Comparison of ENCODE assay signal across 19 cellular contexts in the genomic region with DNA sequence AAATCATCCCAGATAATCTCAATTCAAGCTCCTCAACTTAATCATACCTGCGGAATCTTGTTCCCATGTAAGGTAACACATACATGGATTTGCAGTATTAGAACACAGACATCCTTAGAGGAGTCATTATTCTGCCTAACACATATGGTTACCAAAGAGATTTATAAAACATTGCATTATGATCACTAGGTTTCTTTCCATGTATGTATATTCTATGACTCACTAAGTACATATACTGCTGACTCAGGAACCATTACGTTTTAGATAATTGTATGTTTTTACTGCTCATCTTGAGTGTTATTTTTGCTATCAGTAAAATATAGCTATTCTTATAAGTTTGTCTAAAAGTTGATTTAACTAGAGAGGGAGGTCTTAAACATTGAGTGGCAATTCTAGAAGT.
DNase-seq lines count a peak whose midpoint lies in the region; ATAC-seq and TF ChIP-seq lines count a peak whose summit lies in the region.
"Had no signal": no experiment of that assay in that cellular context is flagged by ENCODE, and none has a peak within 500 bp of the region (broad histone marks: within the 10 kb centered on the region; RNA-seq: fewer than 3 reads in every experiment).

No MANE protein-coding gene starts in this region.

- dilution Hi-C loops in IMR-90 (cut with HindIII; ENCODE audit: low sequenced_read_pairs, unreplicated experiment), result no loop called here

- H2AFZ ChIP-seq in IMR-90 (replicated peaks; ENCODE audit: low read length, poor library complexity), result no peak overlapping the region

- no peak overlapping the region for H2AK9ac ChIP-seq in IMR-90 (replicated peaks; ENCODE audit: low read depth, low read length, poor library complexity)

- no peak for TF ChIP-seq RAD21 in IMR-90 (IDR thresholded peaks at IDR 0.05; ENCODE audit: low read length)

- H3K4me3 ChIP-seq in IMR-90 (ENCODE audit: insufficient read depth, low read depth, low read length), result no peak overlapping the region
- H3K4me3 ChIP-seq: SJSA1 had no signal

- in situ Hi-C loops in IMR-90 (cut with MboI; ENCODE audit: low sequenced_read_pairs), result no loop called here

- peaks cover 8% of the 10 kb centered on the region for H3K4me1 Mint-ChIP-seq in osteocyte (ENCODE audit: unreplicated experiment)
- peaks cover 4% of the 10 kb centered on the region for H3K4me1 Mint-ChIP-seq in endothelial cell (ENCODE audit: unreplicated experiment)
- no peaks in the 10 kb centered on the region for H3K4me1 Mint-ChIP-seq in activated T-helper 1 cell treated with anti-CD3 and anti-CD28 coated beads, Interleukin-12 subunit alpha, Interleukin-12 subunit beta, Interleukin-2, Interleukin-4 antibody, amounts not matched to agents 30 ng/mL and 10 ng/mL and 1 ng/mL, durations not matched to agents 14 hours and 24 hours and 36 hours (ENCODE audit: low read depth)
- H3K4me1 Mint-ChIP-seq: CD14-positive monocyte had no signal

- no peak overlapping the region for H2BK15ac ChIP-seq in IMR-90 (ENCODE audit: low read depth, low read length)

- no peaks in the 10 kb centered on the region for H3K27me3 Mint-ChIP-seq in osteocyte (ENCODE audit: unreplicated experiment)
- H3K27me3 Mint-ChIP-seq in endothelial cell (ENCODE audit: unreplicated experiment), result no peaks in the 10 kb centered on the region
- H3K27me3 Mint-ChIP-seq in activated T-helper 1 cell treated with anti-CD3 and anti-CD28 coated beads, Interleukin-12 subunit alpha, Interleukin-12 subunit beta, Interleukin-2, Interleukin-4 antibody, amounts not matched to agents 30 ng/mL and 10 ng/mL and 1 ng/mL, durations not matched to agents 14 hours and 24 hours and 36 hours (ENCODE audit: insufficient read depth), result no peaks in the 10 kb centered on the region

- H3K36me3 Mint-ChIP-seq in osteocyte (ENCODE audit: unreplicated experiment) (no peaks in the 10 kb centered on the region), endothelial cell (ENCODE audit: low read depth, unreplicated experiment) (no peaks in the 10 kb centered on the region)
- H3K36me3 Mint-ChIP-seq in activated T-helper 1 cell treated with anti-CD3 and anti-CD28 coated beads, Interleukin-12 subunit alpha, Interleukin-12 subunit beta, Interleukin-2, Interleukin-4 antibody, amounts not matched to agents 30 ng/mL and 10 ng/mL and 1 ng/mL, durations not matched to agents 14 hours and 24 hours and 36 hours (ENCODE audit: low read depth), result no peaks in the 10 kb centered on the region
- H3K36me3 Mint-ChIP-seq: CD14-positive monocyte had no signal

- H3K4me3 Mint-ChIP-seq in osteocyte (ENCODE audit: unreplicated experiment) (no peak overlapping the region), endothelial cell (ENCODE audit: unreplicated experiment) (no peak overlapping the region)
- H3K4me3 Mint-ChIP-seq in activated T-helper 1 cell treated with anti-CD3 and anti-CD28 coated beads, Interleukin-12 subunit alpha, Interleukin-12 subunit beta, Interleukin-2, Interleukin-4 antibody, amounts not matched to agents 30 ng/mL and 10 ng/mL and 1 ng/mL, durations not matched to agents 14 hours and 24 hours and 36 hours, result no peak overlapping the region
- H3K4me3 Mint-ChIP-seq: CD14-positive monocyte had no signal

- H4K20me1 ChIP-seq in IMR-90 (ENCODE audit: insufficient read depth, low read length), result no peaks in the 10 kb centered on the region

- H3K79me1 ChIP-seq in IMR-90 (ENCODE audit: low read depth in 1 of 2, low read length in 2 of 2), result no peaks in the 10 kb centered on the region

- POLR2A ChIA-PET in IMR-90 (lab: Charles Lee; ENCODE audit: unreplicated experiment), result no interaction called here

- H3K27ac Mint-ChIP-seq in osteocyte (ENCODE audit: unreplicated experiment) (peak overlapping the region; percentile 3), endothelial cell (ENCODE audit: unreplicated experiment) (no peak overlapping the region)
- no peak overlapping the region for H3K27ac Mint-ChIP-seq in activated T-helper 1 cell treated with anti-CD3 and anti-CD28 coated beads, Interleukin-12 subunit alpha, Interleukin-12 subunit beta, Interleukin-2, Interleukin-4 antibody, amounts not matched to agents 30 ng/mL and 10 ng/mL and 1 ng/mL, durations not matched to agents 14 hours and 24 hours and 36 hours
- H3K27ac Mint-ChIP-seq: CD14-positive monocyte had no signal

- DNase-seq in DMS53 (lab: John Stamatoyannopoulos, UW) (peak; percentile 60), DMS53 treated with DMSO at 0.1 percent for 48 hours (lab: John Stamatoyannopoulos, UW; ENCODE audit: unreplicated experiment) (no peak), IMR-90 (peak; percentile 57), brain pericyte (ENCODE audit: low read depth, low spot score) (peak; percentile 17), osteocyte (ENCODE audit: extremely low spot score, unreplicated experiment) (no peak), endothelial cell (ENCODE audit: low spot score) (no peak)
- DNase-seq in activated T-helper 1 cell treated with anti-CD3 and anti-CD28 coated beads, Interleukin-12 subunit alpha, Interleukin-12 subunit beta, Interleukin-2, Interleukin-4 antibody, amounts not matched to agents 30 ng/mL and 10 ng/mL and 1 ng/mL, durations not matched to agents 14 hours and 24 hours and 36 hours (ENCODE audit: low spot score), result no peak
- DNase-seq: GF-D8, HCEC 1CT, Kasumi-1, MM.1S, NCI-H187, NCI-H2107, NCI-H2227 treated with DMSO at 0.1 percent for 48 hours, NCI-H510A treated with DMSO at 0.1 percent for 48 hours had no signal

- no peak overlapping the region for H4K8ac ChIP-seq in IMR-90 (ENCODE audit: low read depth in 2 of 2, low read length in 2 of 2)

- no CpG with 5 or more reads among the region's 2 CpGs for WGBS in IMR-90 (ENCODE audit: extremely low coverage in 2 of 2, insufficient read length in 1 of 2), 2 experiments

- no peaks in the 10 kb centered on the region; the same call in 1 of the 2 replicates for H3K9me1 ChIP-seq in IMR-90 (ENCODE audit: insufficient read depth, low read length)

- H4K91ac ChIP-seq in IMR-90 (ENCODE audit: insufficient read depth, low read depth, low read length), result no peak overlapping the region

- no peak overlapping the region for H2BK5ac ChIP-seq in IMR-90 (ENCODE audit: low read depth, low read length, poor library complexity, severe bottlenecking)

- H3K36me3 ChIP-seq in IMR-90 (ENCODE audit: control insufficient read depth, insufficient read depth, low read length), result no peaks in the 10 kb centered on the region
- H3K36me3 ChIP-seq: SJSA1 had no signal

- CTCF ChIA-PET in IMR-90 (lab: Yijun Ruan, JAX), result no interaction called here

- no peak overlapping the region for H2BK120ac ChIP-seq in IMR-90 (ENCODE audit: low read depth, low read length)

- H3K9me3 ChIP-seq in IMR-90 (ENCODE audit: control insufficient read depth, insufficient read depth, low read length), result no peaks in the 10 kb centered on the region
- H3K9me3 ChIP-seq: SJSA1 had no signal

- peak; percentile 35; the same call in 1 of the 2 replicates for ATAC-seq in IMR-90 (ENCODE audit: low read depth)
- ATAC-seq in GM18870 (IDR thresholded peaks at IDR 0.05; ENCODE audit: unreplicated experiment), result no peak

- H3K18ac ChIP-seq in IMR-90 (ENCODE audit: low read depth, low read length), result no peak overlapping the region

- no peak overlapping the region for H3K4me2 ChIP-seq in IMR-90 (ENCODE audit: low read depth, low read length)

- H3K4ac ChIP-seq in IMR-90 (ENCODE audit: low read depth, low read length), result no peak overlapping the region

- no peak overlapping the region for H3K23ac ChIP-seq in IMR-90 (ENCODE audit: low read depth, low read length)

- H4K5ac ChIP-seq in IMR-90 (ENCODE audit: low read depth, low read length), result no peak overlapping the region

- H3K27me3 ChIP-seq in IMR-90 (ENCODE audit: control insufficient read depth, insufficient read depth, low read length), result no peaks in the 10 kb centered on the region
- H3K27me3 ChIP-seq: SJSA1 had no signal

- H2AK5ac ChIP-seq in IMR-90 (ENCODE audit: low read depth, low read length), result no peak overlapping the region

- intact Hi-C loops in IMR-90 (cut with micrococcal nuclease), result loop anchor here (10.0 kb wide), 1 partner anchor 179 kb away; a partner anchor contains a TSS
- intact Hi-C loops in activated T-helper 1 cell treated with anti-CD3 and anti-CD28 coated beads, Interleukin-12 subunit alpha, Interleukin-12 subunit beta, Interleukin-2, Interleukin-4 antibody, amounts not matched to agents 30 ng/mL and 10 ng/mL and 1 ng/mL, durations not matched to agents 14 hours and 24 hours and 36 hours (cut with micrococcal nuclease), result no loop called here

- H3K56ac ChIP-seq in IMR-90 (ENCODE audit: extremely low read depth, insufficient read depth, low read length), result no peak overlapping the region

- no peak overlapping the region; the same call in 1 of the 2 replicates for H3K27ac ChIP-seq in IMR-90 (ENCODE audit: insufficient read depth, low read length)
- H3K27ac ChIP-seq: 22Rv1, SJSA1 had no signal

- TF ChIP-seq POLR2A in IMR-90 (IDR thresholded peaks at IDR 0.05; ENCODE audit: low read depth, low read length), result no peak

- no peak overlapping the region for H3K9ac ChIP-seq in IMR-90 (ENCODE audit: low read depth, low read length)

- TF ChIP-seq CTCF in IMR-90 (conservative IDR thresholded peaks at IDR 0.05; ENCODE audit: low read depth, low read length) (no peak), osteocyte (IDR thresholded peaks at IDR 0.05) (no peak), endothelial cell (IDR thresholded peaks at IDR 0.05; ENCODE audit: unreplicated experiment) (no peak)

- H3K4me1 ChIP-seq in IMR-90 (ENCODE audit: control insufficient read depth, insufficient read depth, low read length), result no peaks in the 10 kb centered on the region; the same call in 1 of the 2 replicates
- H3K4me1 ChIP-seq: SJSA1 had no signal

- H3K9me3 Mint-ChIP-seq in osteocyte (ENCODE audit: unreplicated experiment) (no peaks in the 10 kb centered on the region), endothelial cell (ENCODE audit: unreplicated experiment) (no peaks in the 10 kb centered on the region)
- H3K9me3 Mint-ChIP-seq in activated T-helper 1 cell treated with anti-CD3 and anti-CD28 coated beads, Interleukin-12 subunit alpha, Interleukin-12 subunit beta, Interleukin-2, Interleukin-4 antibody, amounts not matched to agents 30 ng/mL and 10 ng/mL and 1 ng/mL, durations not matched to agents 14 hours and 24 hours and 36 hours, result no peaks in the 10 kb centered on the region

- no peak overlapping the region for H2BK20ac ChIP-seq in IMR-90 (ENCODE audit: low read depth, low read length)

- BruUV-seq in IMR-90 (replicated peaks; lab: Mats Ljungman, UMichigan), result no TSS peak

- no peak overlapping the region for H3K14ac ChIP-seq in IMR-90 (replicated peaks; ENCODE audit: low read depth, low read length)

TF ChIP-seq in IMR-90, 13 proteins besides CTCF, POLR2A, EP300 and RAD21 (continues in another document):
- no peak for TF ChIP-seq NFE2L2 (IDR thresholded peaks at IDR 0.05; ENCODE audit: low read depth, low read length)
- TF ChIP-seq CEBPB (IDR thresholded peaks at IDR 0.05; ENCODE audit: low read depth, low read length), result no peak
- TF ChIP-seq BHLHE40 (IDR thresholded peaks at IDR 0.05; ENCODE audit: low read depth, low read length), result peak; percentile 5; the same call in 1 of the 2 replicates
- TF ChIP-seq RFX5 (IDR thresholded peaks at IDR 0.05; ENCODE audit: low read depth, low read length), result no peak

Comparison
In these comparisons a context has a peak if more than half of its experiments do, and no peak if none do; other contexts are left out.
1. DNase-seq: peak in DMS53 (single experiment), IMR-90 (single experiment) and brain pericyte (single experiment); none in DMS53 treated with DMSO at 0.1 percent for 48 hours (single experiment), osteocyte (single experiment), endothelial cell (single experiment) and activated T-helper 1 cell treated with anti-CD3 and anti-CD28 coated beads, Interleukin-12 subunit alpha, Interleukin-12 subunit beta, Interleukin-2, Interleukin-4 antibody, amounts not matched to agents 30 ng/mL and 10 ng/mL and 1 ng/mL, durations not matched to agents 14 hours and 24 hours and 36 hours (single experiment).